Comparison of ENCODE assay signal across 5 cellular contexts in the genomic region with DNA sequence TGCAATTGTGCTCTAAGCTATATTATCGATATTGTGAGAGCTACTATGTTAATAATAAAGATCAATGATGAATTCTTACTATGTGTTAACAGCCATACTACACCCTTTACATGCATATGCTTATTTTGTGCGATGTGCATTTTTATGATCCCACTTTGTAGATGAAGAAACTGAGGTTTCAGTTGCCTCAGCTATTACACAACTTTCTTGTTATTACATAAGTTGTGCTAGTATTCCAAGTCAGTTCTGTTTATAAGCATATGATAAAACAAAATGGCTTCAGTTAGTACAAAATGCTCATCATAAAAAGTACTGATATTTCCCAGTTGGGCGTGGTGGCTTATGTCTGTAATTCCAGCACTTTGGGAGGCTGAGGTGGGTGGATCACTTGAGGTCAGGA.
"Had no signal": no experiment of that assay in that cellular context is flagged by ENCODE, and none has a peak within 500 bp of the region (broad histone marks: within the 10 kb centered on the region; RNA-seq: fewer than 3 reads in every experiment).

No MANE protein-coding gene starts in this region.

- FAIRE-seq: HTR-8/SVneo had no signal

- DNase-seq: KBM-7, KG1 had no signal

- H3K27ac ChIP-seq: HL-60, KMS-11 had no signal

- H3K4me2 ChIP-seq: KMS-11 had no signal

- H3K9ac ChIP-seq: KMS-11 had no signal
